In the genomic region with DNA sequence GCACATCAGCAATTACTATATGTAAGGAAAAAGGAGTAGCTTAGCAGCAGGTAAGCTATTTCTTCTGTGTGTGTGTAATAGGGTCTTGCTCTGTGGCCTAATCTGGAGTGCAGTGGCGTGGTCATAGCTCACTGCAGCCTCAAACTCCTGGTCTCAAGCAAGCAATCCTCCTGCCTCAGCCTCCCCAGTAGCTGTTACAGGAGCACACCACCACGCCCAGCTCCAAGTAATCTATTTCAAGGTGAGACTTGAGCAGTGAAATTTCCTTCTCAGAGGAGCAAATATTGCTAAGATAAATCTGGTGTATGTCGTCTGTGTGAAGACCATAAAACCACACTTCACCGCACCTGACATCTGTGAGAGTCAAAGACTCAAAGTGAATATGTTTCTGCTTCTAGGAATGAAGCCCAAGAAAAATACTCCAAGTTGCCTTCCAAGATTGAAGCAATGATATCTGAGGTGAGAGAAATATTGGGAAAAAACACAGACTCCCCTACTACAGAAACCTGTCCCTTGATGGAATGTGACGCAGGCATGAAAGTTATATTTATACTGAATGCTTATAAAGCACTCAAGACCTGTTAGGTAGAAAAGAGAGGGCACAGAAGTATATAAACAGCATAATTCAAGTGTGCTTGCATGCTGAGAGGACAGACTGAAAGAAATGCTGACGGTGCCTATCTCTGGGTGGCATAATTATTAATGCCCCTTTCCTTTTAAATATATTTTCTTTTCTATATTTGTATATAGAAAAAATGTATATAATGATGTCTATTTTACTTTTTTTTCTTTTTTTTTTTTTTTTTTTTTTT, we compare ENCODE assay signal across 1 cellular context.
TF ChIP-seq lines count a peak whose summit lies in the region.

No MANE protein-coding gene starts in this region.

TF ChIP-seq in SK-N-SH, 30 proteins besides CTCF, POLR2A, EP300 and RAD21:
- no peak for TF ChIP-seq SMC3 (IDR thresholded peaks at IDR 0.05; ENCODE audit: low read depth, low read length)
- TF ChIP-seq SIN3A (IDR thresholded peaks at IDR 0.05; ENCODE audit: borderline replicate concordance, low read depth, low read length), result no peak
- TF ChIP-seq CHD2 (IDR thresholded peaks at IDR 0.05; ENCODE audit: low read length, partially characterized antibody), result no peak
- TF ChIP-seq NFIC (IDR thresholded peaks at IDR 0.05; ENCODE audit: borderline replicate concordance), result no peak
- TF ChIP-seq, protein P1, sequence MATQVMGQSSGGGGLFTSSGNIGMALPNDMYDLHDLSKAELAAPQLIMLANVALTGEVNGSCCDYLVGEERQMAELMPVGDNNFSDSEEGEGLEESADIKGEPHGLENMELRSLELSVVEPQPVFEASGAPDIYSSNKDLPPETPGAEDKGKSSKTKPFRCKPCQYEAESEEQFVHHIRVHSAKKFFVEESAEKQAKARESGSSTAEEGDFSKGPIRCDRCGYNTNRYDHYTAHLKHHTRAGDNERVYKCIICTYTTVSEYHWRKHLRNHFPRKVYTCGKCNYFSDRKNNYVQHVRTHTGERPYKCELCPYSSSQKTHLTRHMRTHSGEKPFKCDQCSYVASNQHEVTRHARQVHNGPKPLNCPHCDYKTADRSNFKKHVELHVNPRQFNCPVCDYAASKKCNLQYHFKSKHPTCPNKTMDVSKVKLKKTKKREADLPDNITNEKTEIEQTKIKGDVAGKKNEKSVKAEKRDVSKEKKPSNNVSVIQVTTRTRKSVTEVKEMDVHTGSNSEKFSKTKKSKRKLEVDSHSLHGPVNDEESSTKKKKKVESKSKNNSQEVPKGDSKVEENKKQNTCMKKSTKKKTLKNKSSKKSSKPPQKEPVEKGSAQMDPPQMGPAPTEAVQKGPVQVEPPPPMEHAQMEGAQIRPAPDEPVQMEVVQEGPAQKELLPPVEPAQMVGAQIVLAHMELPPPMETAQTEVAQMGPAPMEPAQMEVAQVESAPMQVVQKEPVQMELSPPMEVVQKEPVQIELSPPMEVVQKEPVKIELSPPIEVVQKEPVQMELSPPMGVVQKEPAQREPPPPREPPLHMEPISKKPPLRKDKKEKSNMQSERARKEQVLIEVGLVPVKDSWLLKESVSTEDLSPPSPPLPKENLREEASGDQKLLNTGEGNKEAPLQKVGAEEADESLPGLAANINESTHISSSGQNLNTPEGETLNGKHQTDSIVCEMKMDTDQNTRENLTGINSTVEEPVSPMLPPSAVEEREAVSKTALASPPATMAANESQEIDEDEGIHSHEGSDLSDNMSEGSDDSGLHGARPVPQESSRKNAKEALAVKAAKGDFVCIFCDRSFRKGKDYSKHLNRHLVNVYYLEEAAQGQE (IDR thresholded peaks at IDR 0.05; ENCODE audit: low read depth, low read length), result no peak
- no peak for TF ChIP-seq RXRA (IDR thresholded peaks at IDR 0.05; ENCODE audit: borderline replicate concordance, low read depth)
- TF ChIP-seq, protein P2, sequence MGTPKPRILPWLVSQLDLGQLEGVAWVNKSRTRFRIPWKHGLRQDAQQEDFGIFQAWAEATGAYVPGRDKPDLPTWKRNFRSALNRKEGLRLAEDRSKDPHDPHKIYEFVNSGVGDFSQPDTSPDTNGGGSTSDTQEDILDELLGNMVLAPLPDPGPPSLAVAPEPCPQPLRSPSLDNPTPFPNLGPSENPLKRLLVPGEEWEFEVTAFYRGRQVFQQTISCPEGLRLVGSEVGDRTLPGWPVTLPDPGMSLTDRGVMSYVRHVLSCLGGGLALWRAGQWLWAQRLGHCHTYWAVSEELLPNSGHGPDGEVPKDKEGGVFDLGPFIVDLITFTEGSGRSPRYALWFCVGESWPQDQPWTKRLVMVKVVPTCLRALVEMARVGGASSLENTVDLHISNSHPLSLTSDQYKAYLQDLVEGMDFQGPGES (IDR thresholded peaks at IDR 0.05; ENCODE audit: low read depth, low read length), result no peak
- no peak for TF ChIP-seq FOXM1 (IDR thresholded peaks at IDR 0.05; ENCODE audit: low read depth)
- no peak for TF ChIP-seq TCF12 (IDR thresholded peaks at IDR 0.05)
- TF ChIP-seq FOSL2 (IDR thresholded peaks at IDR 0.05; ENCODE audit: borderline replicate concordance, low read depth), result no peak
- no peak for TF ChIP-seq ELF1 (IDR thresholded peaks at IDR 0.05)
- TF ChIP-seq MXI1 (IDR thresholded peaks at IDR 0.05; ENCODE audit: low read depth, low read length), result no peak
